ENCODE assay signal across 20 cellular contexts in the genomic region with DNA sequence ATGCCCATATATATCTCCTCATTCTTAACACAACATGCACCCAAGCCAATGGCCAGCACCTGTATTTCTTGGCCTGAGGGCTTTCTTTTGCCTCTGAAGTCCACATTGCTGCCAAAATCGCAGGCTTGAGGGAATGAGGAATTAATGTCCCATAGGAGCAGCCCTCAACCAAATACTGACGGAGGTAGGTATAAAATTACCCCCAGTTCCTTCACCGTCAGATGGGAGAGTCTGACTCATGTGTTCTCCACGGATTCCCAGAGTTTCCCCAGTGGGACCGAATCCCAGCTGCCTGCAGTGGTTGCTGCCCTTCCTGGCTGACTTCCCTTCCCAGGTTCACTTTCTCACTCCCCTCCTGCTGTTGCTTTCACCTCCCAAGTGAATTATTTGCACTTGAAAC.
"Had no signal": no experiment of that assay in that cellular context is flagged by ENCODE, and none has a peak within 500 bp of the region (broad histone marks: within the 10 kb centered on the region; RNA-seq: fewer than 3 reads in every experiment).

No MANE protein-coding gene starts in this region.

- H3K9me3 ChIP-seq: vagina had no signal

- H3K27ac Mint-ChIP-seq: activated CD4-positive, alpha-beta T cell treated with anti-CD3 and anti-CD28 coated beads, Interleukin-2, amount 10 ng/mL, durations not matched to agents 7 days and 5 days; activated naive CD4-positive, alpha-beta T cell treated with anti-CD3 and anti-CD28 coated beads for 36 hours; nephron had no signal

- H3K27me3 Mint-ChIP-seq: activated CD4-positive, alpha-beta T cell treated with anti-CD3 and anti-CD28 coated beads, Interleukin-2, amount 10 ng/mL, durations not matched to agents 7 days and 5 days had no signal

- H3K4me1 Mint-ChIP-seq: nephron had no signal

- DNase-seq: activated CD4-positive, alpha-beta T cell treated with anti-CD3 and anti-CD28 coated beads, Interleukin-2, amount 10 ng/mL, durations not matched to agents 7 days and 5 days; activated CD8-positive, alpha-beta memory T cell treated with anti-CD3 and anti-CD28 coated beads, Interleukin-2, amount 50 U/mL, for 4 hours; activated naive CD4-positive, alpha-beta T cell treated with anti-CD3 and anti-CD28 coated beads for 36 hours; activated T-cell treated with anti-CD3 and anti-CD28 coated beads, Interleukin-2, amount 50 U/mL, for 4 hours; effector CD4-positive, alpha-beta T cell; foreskin fibroblast; hippocampal formation; left colon; midbrain; nucleus accumbens; posterior cingulate gyrus; stimulated activated CD4-positive, alpha-beta T cell treated with anti-CD3 and anti-CD28 coated beads, Interleukin-12 subunit alpha, Interleukin-12 subunit beta, amount 100 ng/mL, for 4 hours; stimulated activated CD4-positive, alpha-beta T cell treated with anti-CD3 and anti-CD28 coated beads, Interleukin-1b, Interleukin-23, amount 100 ng/mL, for 48 hours; stimulated activated naive CD8-positive, alpha-beta T cell treated with anti-CD3 and anti-CD28 coated beads, Interleukin-15, Interleukin-2, amounts not matched to agents 100 U/mL and 50 U/mL, for 24 hours; T-helper 1 cell; T-helper 9 cell; transverse colon had no signal

- H3K4me1 ChIP-seq: transverse colon had no signal

- H3K4me3 Mint-ChIP-seq: activated CD4-positive, alpha-beta T cell treated with anti-CD3 and anti-CD28 coated beads, Interleukin-2, amount 10 ng/mL, durations not matched to agents 7 days and 5 days; activated naive CD4-positive, alpha-beta T cell treated with anti-CD3 and anti-CD28 coated beads for 36 hours; activated T-cell treated with anti-CD3 and anti-CD28 coated beads, Interleukin-2, amount 50 U/mL, for 4 hours; nephron had no signal

- H3K36me3 ChIP-seq: transverse colon, vagina had no signal

- H3K27ac ChIP-seq: transverse colon, vagina had no signal

- H3K27me3 ChIP-seq: transverse colon, vagina had no signal

- H3K4me3 ChIP-seq: lung, transverse colon, vagina had no signal
